ENCODE assay signal across 21 cellular contexts in the genomic region with DNA sequence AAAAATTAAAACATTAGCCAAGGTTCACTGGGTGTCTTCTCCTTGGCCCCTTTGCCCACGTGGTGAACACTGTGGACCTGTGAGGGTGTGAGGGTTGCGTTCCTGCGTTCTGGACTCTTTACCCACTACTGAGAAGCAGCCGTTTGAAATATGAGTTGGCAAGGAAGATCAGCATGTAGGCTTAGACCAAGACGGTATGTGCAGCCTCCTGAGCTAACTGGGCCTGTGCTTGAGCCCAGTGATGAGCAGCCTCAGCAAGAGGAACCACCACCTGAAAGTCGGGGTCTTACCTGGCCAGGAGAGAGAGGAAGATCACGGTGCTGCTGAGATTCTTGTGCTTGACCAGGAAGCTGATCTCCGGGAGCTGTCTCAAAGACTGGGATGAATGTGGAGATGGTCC. TPM values are rescaled to one million over a fixed set of nuclear protein-coding genes. Genes with fewer than 3 reads are reported as not detected.
DNase-seq lines count a peak whose midpoint lies in the region; ATAC-seq, FAIRE-seq and TF ChIP-seq lines count a peak whose summit lies in the region.
"Had no signal": no experiment of that assay in that cellular context is flagged by ENCODE, and none has a peak within 500 bp of the region (broad histone marks: within the 10 kb centered on the region; RNA-seq: fewer than 3 reads in every experiment).

No MANE protein-coding gene starts in this region.

- H3K9me3 Mint-ChIP-seq in GM23338, result no peaks in the 10 kb centered on the region

- H3K27ac ChIP-seq in right lobe of liver (no peak overlapping the region), HepG2 (ENCODE audit: extremely low read length, insufficient read depth, low read length) (no peak overlapping the region), osteoblast (ENCODE audit: low read depth, low read length) (no peak overlapping the region), GM23338 (ENCODE audit: low read depth) (no peak overlapping the region)

- H3K27me3 Mint-ChIP-seq in GM23338 (ENCODE audit: insufficient read depth, low read depth, poor library complexity), result peaks cover 11% of the 10 kb centered on the region

- H3K9me2 ChIP-seq in GM23338 (ENCODE audit: insufficient read depth), result no peaks in the 10 kb centered on the region

- TF ChIP-seq CTCF in right lobe of liver (IDR thresholded peaks at IDR 0.05) (no peak), HepG2 (CRISPR knock-in tag; IDR thresholded peaks at IDR 0.05) (no peak), osteoblast (IDR thresholded peaks at IDR 0.05; ENCODE audit: extremely low read depth, low read depth, low read length) (no peak), GM23338 (conservative IDR thresholded peaks at IDR 0.05; ENCODE audit: low read depth in 2 of 2) (no peak)

- peaks cover 3% of the 10 kb centered on the region; the same call in 1 of the 3 replicates for H3K36me3 Mint-ChIP-seq in GM23338 (ENCODE audit: low read depth)

- no peak for TF ChIP-seq POLR2A in right lobe of liver (IDR thresholded peaks at IDR 0.05)
- TF ChIP-seq POLR2A in HepG2 (IDR thresholded peaks at IDR 0.05; ENCODE audit: insufficient read depth in 1 of 2, low read depth in 2 of 2, low read length in 2 of 2), result no peak

- no peaks in the 10 kb centered on the region for H3K9me3 ChIP-seq in right lobe of liver
- H3K9me3 ChIP-seq in HepG2 (ENCODE audit: low read length), result no peaks in the 10 kb centered on the region
- H3K9me3 ChIP-seq in osteoblast (ENCODE audit: low read depth, low read length), result no peaks in the 10 kb centered on the region
- H3K9me3 ChIP-seq: Peyer's patch had no signal

- H3K4me3 ChIP-seq in right lobe of liver (no peak overlapping the region), HepG2 (replicated peaks in 1 of 3; ENCODE audit: insufficient read depth in 1 of 3, low read depth in 2 of 3, low read length in 3 of 3) (no peak overlapping the region), osteoblast (ENCODE audit: insufficient read depth, low read length) (no peak overlapping the region), GM23338 (no peak overlapping the region)
- H3K4me3 ChIP-seq: Peyer's patch had no signal

- 85% methylated on average over 2 of the region's 8 CpGs for WGBS in right lobe of liver (ENCODE audit: insufficient coverage, low coverage, low lambda C conversion rate, missing lambda C conversion rate)
- 93% methylated on average over 8 of the region's 8 CpGs for WGBS in HepG2 (ENCODE audit: low lambda C conversion rate)

- no peak overlapping the region for H3K27ac Mint-ChIP-seq in GM23338

- no peak for TF ChIP-seq RAD21 in HepG2 (CRISPR knock-in tag; IDR thresholded peaks at IDR 0.05)

- intact Hi-C loops in right lobe of liver (cut with DNase I), result no loop called here
- intact Hi-C loops in HepG2 (cut with micrococcal nuclease; ENCODE audit: unreplicated experiment), result no loop called here

- no peaks in the 10 kb centered on the region for H3K27me3 ChIP-seq in right lobe of liver
- H3K27me3 ChIP-seq in HepG2 (ENCODE audit: control insufficient read depth in 1 of 2, insufficient read depth in 2 of 2, low read length in 2 of 2), result no peaks in the 10 kb centered on the region; a peak in 1 of 5 replicates
- no peaks in the 10 kb centered on the region for H3K27me3 ChIP-seq in osteoblast (ENCODE audit: insufficient read depth, low read length)
- H3K27me3 ChIP-seq in GM23338 (ENCODE audit: insufficient read depth), result no peaks in the 10 kb centered on the region
- H3K27me3 ChIP-seq: Peyer's patch had no signal

- POLR2A ChIA-PET in HepG2 (lab: Yijun Ruan, JAX), result no interaction called here

- BruUV-seq in HepG2 (replicated peaks; lab: Mats Ljungman, UMichigan), result no TSS peak

- H3F3A ChIP-seq in GM23338 (replicated peaks; ENCODE audit: low read depth), result no peaks in the 10 kb centered on the region

- H3K9ac ChIP-seq in HepG2 (ENCODE audit: insufficient read depth, low read depth, low read length), result no peak overlapping the region

- CTCF ChIA-PET in HepG2 (lab: Yijun Ruan, JAX; ENCODE audit: low intra/inter-chr PET ratio, low total read pairs), result no interaction called here

- DNase-seq in right lobe of liver (peak in 2 of 3 donors; percentile 8 to 15), HepG2 (ENCODE audit: low spot score) (no peak), ecto neural progenitor cell (ENCODE audit: low spot score) (peak; percentile 18), osteoblast (ENCODE audit: insufficient read length, low spot score, missing footprints) (peak; percentile 27), GM23338 (ENCODE audit: low spot score) (no peak), cerebellar cortex (ENCODE audit: low spot score) (no peak)
- DNase-seq: COR-L47, GOT3, Karpas-422, MM.1S, NCI-H1105, NCI-H1694, NCI-H2107, NCI-H2227 treated with DMSO at 0.1 percent for 48 hours, NCI-H524 treated with DMSO at 0.1 percent for 48 hours, SHP77 had no signal

- FAIRE-seq in HepG2 (lab: Jason Lieb, UNC), result no peak
- FAIRE-seq: GM12892 had no signal

- H4K20me1 ChIP-seq in HepG2 (ENCODE audit: insufficient read depth, low read length), result no peaks in the 10 kb centered on the region; the same call in 1 of the 2 replicates
- peaks cover 30% of the 10 kb centered on the region for H4K20me1 ChIP-seq in osteoblast (ENCODE audit: insufficient read depth, low read length)
- no peaks in the 10 kb centered on the region; the same call in none of the 2 replicates for H4K20me1 ChIP-seq in GM23338 (replicated peaks; ENCODE audit: insufficient read depth)

- H3K4me3 Mint-ChIP-seq in GM23338, result no peak overlapping the region
- H3K4me3 Mint-ChIP-seq: CD14-positive monocyte had no signal

- H3K36me3 ChIP-seq in right lobe of liver (peaks cover 0 to 3% (median 0%) of the 10 kb centered on the region in 4 donors), HepG2 (replicated peaks in 1 of 2; ENCODE audit: control insufficient read depth in 1 of 2, insufficient read depth in 2 of 2, low read length in 2 of 2) (peaks cover 6 to 14% of the 10 kb centered on the region in 2 experiments; a peak in 3 of 5 replicates), osteoblast (ENCODE audit: insufficient read depth, low read length) (peaks cover 4% of the 10 kb centered on the region), GM23338 (ENCODE audit: insufficient read depth) (no peaks in the 10 kb centered on the region)

- no peak overlapping the region for H3K4me2 ChIP-seq in HepG2 (ENCODE audit: low read depth, low read length)
- no peak overlapping the region for H3K4me2 ChIP-seq in osteoblast (ENCODE audit: insufficient read depth, low read length)
- no peak overlapping the region for H3K4me2 ChIP-seq in GM23338

- in situ Hi-C loops in HepG2 (cut with HindIII; ENCODE audit: extremely low pct_ligation_motif_present, low pct_unique_long_range_greater_than_20kb), result no loop called here

- H3K4me1 Mint-ChIP-seq in GM23338, result peaks cover 18% of the 10 kb centered on the region
- H3K4me1 Mint-ChIP-seq: CD14-positive monocyte had no signal

- H3K4me1 ChIP-seq in right lobe of liver (no peaks in the 10 kb centered on the region), HepG2 (ENCODE audit: insufficient read depth, low read length) (peaks cover 12% of the 10 kb centered on the region), osteoblast (ENCODE audit: insufficient read depth, low read length) (no peaks in the 10 kb centered on the region), GM23338 (ENCODE audit: insufficient read depth) (no peaks in the 10 kb centered on the region)

- ATAC-seq in right lobe of liver (no peak), HepG2 (no peak), GM21447 (IDR thresholded peaks at IDR 0.05; ENCODE audit: unreplicated experiment) (no peak), HG02981 (IDR thresholded peaks at IDR 0.05; ENCODE audit: unreplicated experiment) (no peak), GM23338 (no peak)

- H3K79me2 ChIP-seq in HepG2 (ENCODE audit: insufficient read depth, low read length), result peaks cover 19% of the 10 kb centered on the region
- peaks cover 34% of the 10 kb centered on the region for H3K79me2 ChIP-seq in osteoblast (ENCODE audit: insufficient read depth, low read length)
- peaks cover 8% of the 10 kb centered on the region; the same call in 1 of the 2 replicates for H3K79me2 ChIP-seq in GM23338 (replicated peaks; ENCODE audit: insufficient read depth)

- no peak overlapping the region for H2AFZ ChIP-seq in HepG2 (ENCODE audit: low read length)
- no peak overlapping the region for H2AFZ ChIP-seq in osteoblast (ENCODE audit: low read length)
- no peak overlapping the region for H2AFZ ChIP-seq in GM23338

- TF ChIP-seq EP300 in HepG2 (IDR thresholded peaks at IDR 0.05; ENCODE audit: low read depth in 2 of 2, low read length in 2 of 2) (no peak), HepG2 (CRISPR knock-in tag; IDR thresholded peaks at IDR 0.05; ENCODE audit: borderline replicate concordance) (no peak)

TF ChIP-seq in HepG2, 621 proteins besides CTCF, POLR2A, EP300 and RAD21 (continues in another document):
- TF ChIP-seq SP5 (CRISPR knock-in tag; IDR thresholded peaks at IDR 0.05; ENCODE audit: borderline replicate concordance, low read depth), result no peak

RNA-seq across cellular contexts. Expression of gene RGS12, which starts 19.5 kb away (rescaled TPM):
- total RNA-seq in right lobe of liver, result 10 to 100 TPM; 15.0 to 29.6 (median 22.1) TPM
- 18.2 and 21.0 TPM in 2 replicates for total RNA-seq in HepG2 (2016; rRNA removed; fragmentation: Illumina TruSeq; extraction: Trizol)
- total RNA-seq in HepG2 (2016; cell fraction: cytosol; rRNA removed; fragmentation: Illumina TruSeq; extraction: Trizol; ENCODE audit: low read depth), result 9.3 and 11.0 TPM in 2 replicates
- 16.0 and 24.7 TPM in 2 replicates for total RNA-seq in HepG2 (2016; cell fraction: insoluble cytoplasmic fraction; rRNA removed; fragmentation: Illumina TruSeq; extraction: Trizol)
- total RNA-seq in HepG2 (2016; cell fraction: membrane; rRNA removed; fragmentation: Illumina TruSeq; extraction: Trizol), result 16.1 and 18.9 TPM in 2 replicates
- 21.7 and 25.1 TPM in 2 replicates for total RNA-seq in HepG2 (2016; cell fraction: nucleus; rRNA removed; fragmentation: Illumina TruSeq; extraction: Trizol)
- polyA plus RNA-seq in HepG2 (2011; rRNA removed), result 27.7 and 35.5 TPM in 2 replicates
- 11.1 and 23.9 TPM in 2 replicates for polyA plus RNA-seq in HepG2 (2011; cell fraction: cytosol; rRNA removed)
- polyA plus RNA-seq in HepG2 (2011; cell fraction: nucleus; rRNA removed), result 115 and 118 TPM in 2 replicates
- 37.4 and 43.4 TPM in 2 replicates for polyA plus RNA-seq in HepG2 (2012)
- 2.0 and 3.4 TPM in 2 replicates for polyA plus RNA-seq in HepG2 (2016; cell fraction: cytosol; fragmentation: Illumina TruSeq; extraction: Trizol; ENCODE audit: low read depth)
- 17.8 and 20.5 TPM in 2 replicates for polyA plus RNA-seq in HepG2 (2016; cell fraction: insoluble cytoplasmic fraction; fragmentation: Illumina TruSeq; extraction: Trizol; ENCODE audit: low read depth)
- 5.5 and 5.6 TPM in 2 replicates for polyA plus RNA-seq in HepG2 (2016; cell fraction: membrane; fragmentation: Illumina TruSeq; extraction: Trizol; ENCODE audit: low read depth)
- 51.0 and 56.7 TPM in 2 replicates for polyA plus RNA-seq in HepG2 (2016; cell fraction: nucleus; fragmentation: Illumina TruSeq; extraction: Trizol; ENCODE audit: insufficient read depth, low read depth)
- polyA minus RNA-seq in HepG2 (2011; rRNA and poly(A)+ RNA removed; ENCODE audit: low replicate concordance), result 4.5 and 52.2 TPM in 2 replicates
- 14.2 and 24.5 TPM in 2 replicates for polyA minus RNA-seq in HepG2 (2011; cell fraction: cytosol; rRNA and poly(A)+ RNA removed)
- 45.0 and 59.1 TPM in 2 replicates for polyA minus RNA-seq in HepG2 (2011; cell fraction: nucleus; rRNA and poly(A)+ RNA removed)
- 19.2 and 61.2 TPM in 2 replicates for total RNA-seq in osteoblast
- total RNA-seq in GM23338 (2014; rRNA removed; shearing (Covaris generic)), result 13.4 and 19.0 TPM in 2 replicates
- 8.0 and 8.2 TPM in 2 replicates for polyA plus RNA-seq in GM23338 (2016; fragmentation: Nextera tagmentation; extraction: Ambion mirVana)

Comparison
In these comparisons a context has a peak if more than half of its experiments do, and no peak if none do; other contexts are left out.
1. DNase-seq: peak in right lobe of liver (2 of 3), ecto neural progenitor cell (single experiment) and osteoblast (single experiment); none in HepG2 (single experiment), GM23338 (single experiment) and cerebellar cortex (single experiment).